Comparison of ENCODE assay signal across 7 cellular contexts in the genomic region with DNA sequence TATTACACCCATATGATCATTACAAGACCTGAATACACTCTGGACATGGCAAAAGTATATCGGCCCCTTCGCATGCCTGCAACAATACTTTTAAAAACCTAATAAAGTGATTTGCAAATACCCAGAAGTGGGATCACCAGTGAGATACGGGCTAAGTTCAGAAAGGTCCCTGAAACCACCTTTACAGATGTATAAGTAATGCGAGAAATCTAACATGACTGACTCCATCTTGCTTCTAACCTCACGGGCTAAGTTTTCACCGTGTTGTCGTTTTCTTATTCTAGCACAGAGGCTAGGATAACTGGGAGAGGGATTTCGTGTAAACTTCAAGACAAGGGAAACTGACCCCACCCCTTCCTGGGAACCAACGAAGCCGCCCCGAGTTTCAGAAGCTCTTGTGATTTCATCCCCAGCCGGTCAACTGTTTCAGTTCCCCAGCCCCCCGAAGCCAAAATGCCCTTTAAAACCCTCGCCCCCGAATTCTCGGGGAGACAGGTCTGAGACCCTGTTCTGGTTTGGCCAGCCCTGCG. TPM values are rescaled to one million over a fixed set of nuclear protein-coding genes. Genes with fewer than 3 reads are reported as not detected.
DNase-seq lines count a peak whose midpoint lies in the region; ATAC-seq and TF ChIP-seq lines count a peak whose summit lies in the region.

No MANE protein-coding gene starts in this region.

- in situ Hi-C loops in SK-MEL-5 (cut with HindIII; ENCODE audit: low pct_unique_long_range_greater_than_20kb, low sequenced_read_pairs): no loop called here

- DNase-seq in SK-MEL-5 (ENCODE audit: low read depth, low spot score) (peak; percentile 28), epithelial cell of prostate (ENCODE audit: low read depth, low spot score) (no peak), mucosa of descending colon (peak in 1 of 3 donors; percentile 70), NCI-H1048 (lab: John Stamatoyannopoulos, UW) (no peak)
- DNase-seq in effector CD4-positive, alpha-beta T cell: no peak

- peak; percentile 28 for ATAC-seq in GM18858 (IDR thresholded peaks at IDR 0.05; ENCODE audit: unreplicated experiment)
- ATAC-seq in HG02642 (IDR thresholded peaks at IDR 0.05; ENCODE audit: poor library complexity, unreplicated experiment): peak; percentile 45
- ATAC-seq in mucosa of descending colon: peak; percentile 13

- peak overlapping the region; percentile 67 for H3K4me3 ChIP-seq in mucosa of descending colon

- H3K27ac ChIP-seq in epithelial cell of prostate: peak overlapping the region; percentile 32

- peaks cover 23% of the 10 kb centered on the region for H3K4me1 ChIP-seq in mucosa of descending colon (ENCODE audit: low read depth)

- intact Hi-C loops in mucosa of descending colon (cut with DNase I, micrococcal nuclease): no loop called here

- no peak for TF ChIP-seq CTCF in mucosa of descending colon (IDR thresholded peaks at IDR 0.05)

- H3K36me3 ChIP-seq in mucosa of descending colon (ENCODE audit: low read depth): no peaks in the 10 kb centered on the region

- no peaks in the 10 kb centered on the region for H3K9me3 ChIP-seq in mucosa of descending colon

RNA-seq across cellular contexts. Expression of gene NEK3, which starts 0.7 kb away (rescaled TPM):
- 7.6 and 8.1 TPM in 2 replicates for total RNA-seq in SK-MEL-5 (2014; rRNA removed; shearing (Covaris generic))
- polyA plus RNA-seq in SK-MEL-5 (2015; cell fraction: cytosol; rRNA removed): 4.1 and 5.8 TPM in 2 replicates
- polyA plus RNA-seq in SK-MEL-5 (2015; cell fraction: nucleus; rRNA removed): 40.9 and 51.3 TPM in 2 replicates
- total RNA-seq in mucosa of descending colon: 10 to 100 TPM; 20.5 to 44.0 (median 35.9) TPM

RNA-seq across cellular contexts. Expression of gene NEK5, which starts 29.8 kb away (rescaled TPM):
- 0.05 and 0.08 TPM in 2 replicates for total RNA-seq in SK-MEL-5 (2014; rRNA removed; shearing (Covaris generic))
- 0.18 TPM in 1 of 2 replicates, not detected in the other for polyA plus RNA-seq in SK-MEL-5 (2015; cell fraction: cytosol; rRNA removed)
- 0.22 TPM in 1 of 2 replicates, not detected in the other for polyA plus RNA-seq in SK-MEL-5 (2015; cell fraction: nucleus; rRNA removed)
- total RNA-seq in mucosa of descending colon: under 1 TPM; 0.14 to 0.32 (median 0.29) TPM
